Comparison of ENCODE assay signal across 8 cellular contexts in the genomic region with DNA sequence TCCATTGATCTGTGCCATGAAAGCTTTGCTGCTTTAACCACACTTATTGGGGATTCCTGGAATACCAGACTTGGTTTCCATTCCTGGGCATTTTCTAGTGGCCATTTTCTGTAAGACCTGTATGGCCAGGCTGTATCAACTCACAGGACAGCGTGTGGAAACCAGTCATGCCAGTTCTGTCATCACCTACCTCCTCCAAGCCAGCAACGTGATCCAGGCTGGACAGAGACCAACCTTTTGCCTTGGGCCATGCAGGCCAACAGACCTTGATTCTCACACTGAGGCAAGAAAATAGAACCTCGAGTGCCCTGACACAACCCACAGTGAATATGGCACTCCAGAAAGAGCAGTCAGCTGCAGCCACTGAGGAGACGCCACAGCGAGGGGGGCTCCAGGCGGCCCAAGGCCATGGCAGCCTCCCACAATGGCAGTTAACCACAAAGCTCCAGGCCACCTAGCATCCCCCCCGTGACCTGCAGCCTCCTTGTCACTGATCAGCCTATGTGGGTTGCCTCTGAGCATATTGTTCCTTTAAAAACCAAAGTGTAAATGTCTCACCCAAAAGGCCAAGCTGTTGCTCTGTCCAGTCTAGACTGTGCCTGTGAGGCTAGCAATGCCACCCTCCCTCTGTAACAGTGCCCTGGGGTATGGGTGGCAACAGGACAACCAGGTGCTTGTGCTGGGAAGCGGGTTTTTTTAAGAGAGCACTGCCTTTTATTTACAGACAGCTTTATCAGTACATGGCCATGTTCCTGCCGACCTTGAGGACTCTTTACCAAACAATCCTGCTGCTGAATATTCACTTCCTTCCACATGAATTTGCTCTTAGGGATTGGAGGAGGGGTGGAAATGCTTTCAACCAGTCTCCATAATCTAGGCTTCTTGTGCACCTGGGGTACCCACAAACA.
DNase-seq lines count a peak whose midpoint lies in the region; ATAC-seq, FAIRE-seq and TF ChIP-seq lines count a peak whose summit lies in the region.

No MANE protein-coding gene starts in this region.

- peaks cover 72% of the 10 kb centered on the region for H3K36me3 Mint-ChIP-seq in activated naive CD4-positive, alpha-beta T cell treated with anti-CD3 and anti-CD28 coated beads, Interleukin-2, amount 10 ng/mL, durations not matched to agents 7 days and 5 days
- no peaks in the 10 kb centered on the region for H3K36me3 Mint-ChIP-seq in astrocyte (ENCODE audit: low read depth, unreplicated experiment)

- FAIRE-seq in astrocyte (lab: Jason Lieb, UNC) = no peak

- no peak for TF ChIP-seq CTCF in astrocyte (IDR thresholded peaks at IDR 0.05; ENCODE audit: insufficient read depth, low read depth, low read length)
- TF ChIP-seq CTCF in vagina (IDR thresholded peaks at IDR 0.05) = no peak
- no peak for TF ChIP-seq CTCF in WERI-Rb-1 (IDR thresholded peaks at IDR 0.05; ENCODE audit: low read depth, low read length)

- H3K4me1 ChIP-seq in astrocyte (ENCODE audit: insufficient read depth, low read length) (peaks cover 52% of the 10 kb centered on the region), vagina (peaks cover 66% of the 10 kb centered on the region)

- no peak overlapping the region for H2AFZ ChIP-seq in astrocyte (ENCODE audit: low read depth, low read length)

- no peaks in the 10 kb centered on the region for H3K36me3 ChIP-seq in astrocyte (ENCODE audit: insufficient read depth, low read length)
- peaks cover 0 to 3% of the 10 kb centered on the region in 2 donors for H3K36me3 ChIP-seq in vagina
- H3K36me3 ChIP-seq in WERI-Rb-1 = no peaks in the 10 kb centered on the region

- H3K4me3 Mint-ChIP-seq in activated naive CD4-positive, alpha-beta T cell treated with anti-CD3 and anti-CD28 coated beads, Interleukin-2, amount 10 ng/mL, durations not matched to agents 7 days and 5 days = no peak overlapping the region
- H3K4me3 Mint-ChIP-seq in astrocyte (ENCODE audit: unreplicated experiment) = no peak overlapping the region

- peak overlapping the region; percentile 81 for H3K27ac Mint-ChIP-seq in activated naive CD4-positive, alpha-beta T cell treated with anti-CD3 and anti-CD28 coated beads, Interleukin-2, amount 10 ng/mL, durations not matched to agents 7 days and 5 days
- H3K27ac Mint-ChIP-seq in astrocyte (ENCODE audit: unreplicated experiment) = peak overlapping the region; percentile 93

- TF ChIP-seq POLR2A in vagina (IDR thresholded peaks at IDR 0.05) = no peak

- no peaks in the 10 kb centered on the region for H3K79me2 ChIP-seq in astrocyte (ENCODE audit: insufficient read depth, low read length)

- peak overlapping the region; percentile 70 for H3K27ac ChIP-seq in astrocyte (ENCODE audit: low read depth, low read length)
- peak overlapping the region; percentile 49 for H3K27ac ChIP-seq in vagina
- H3K27ac ChIP-seq in WERI-Rb-1 = no peak overlapping the region

- no peak overlapping the region for H3K4me3 ChIP-seq in astrocyte (ENCODE audit: insufficient read depth, low read depth, low read length)
- H3K4me3 ChIP-seq in vagina = no peak overlapping the region
- H3K4me3 ChIP-seq in WERI-Rb-1 (ENCODE audit: low read depth, low read length) = no peak overlapping the region

- intact Hi-C loops in vagina (cut with DNase I) = no loop called here

- no peak for DNase-seq in activated naive CD4-positive, alpha-beta T cell treated with anti-CD3 and anti-CD28 coated beads, Interleukin-2, amount 10 ng/mL, durations not matched to agents 7 days and 5 days
- no peak for DNase-seq in activated naive CD4-positive, alpha-beta T cell treated with Interleukin-2 at 50 U/mL for 16 hours
- no peak for DNase-seq in astrocyte (ENCODE audit: low read depth)
- DNase-seq in lung microvascular endothelial cell (ENCODE audit: low read depth in 2 of 2) = peak; percentile 46 to 74
- DNase-seq in vagina (ENCODE audit: extremely low spot score in 2 of 2) = no peak
- no peak for DNase-seq in WERI-Rb-1
- no peak for DNase-seq in DMS 273 treated with DMSO at 0.1 percent for 48 hours (lab: John Stamatoyannopoulos, UW)

- peaks cover 87% of the 10 kb centered on the region for H3K4me1 Mint-ChIP-seq in activated naive CD4-positive, alpha-beta T cell treated with anti-CD3 and anti-CD28 coated beads, Interleukin-2, amount 10 ng/mL, durations not matched to agents 7 days and 5 days
- H3K4me1 Mint-ChIP-seq in astrocyte (ENCODE audit: low read depth, unreplicated experiment) = peaks cover 58% of the 10 kb centered on the region

- no peaks in the 10 kb centered on the region for H3K27me3 Mint-ChIP-seq in activated naive CD4-positive, alpha-beta T cell treated with anti-CD3 and anti-CD28 coated beads, Interleukin-2, amount 10 ng/mL, durations not matched to agents 7 days and 5 days
- no peaks in the 10 kb centered on the region for H3K27me3 Mint-ChIP-seq in astrocyte (ENCODE audit: low read depth, unreplicated experiment)

- H3K27me3 ChIP-seq in astrocyte (ENCODE audit: insufficient read depth, low read length) (no peaks in the 10 kb centered on the region), vagina (no peaks in the 10 kb centered on the region), WERI-Rb-1 (ENCODE audit: insufficient read depth, low read depth, severe bottlenecking) (no peaks in the 10 kb centered on the region)

- H3K4me2 ChIP-seq in astrocyte (ENCODE audit: low read length) = peak overlapping the region; percentile 58

- no peaks in the 10 kb centered on the region for H4K20me1 ChIP-seq in astrocyte (ENCODE audit: insufficient read depth, low read length)

- H3K9ac ChIP-seq in astrocyte (ENCODE audit: low read length) = peak overlapping the region; percentile 46

- no peaks in the 10 kb centered on the region for H3K9me3 ChIP-seq in astrocyte (ENCODE audit: insufficient read depth, low read depth, low read length)
- H3K9me3 ChIP-seq in vagina = no peaks in the 10 kb centered on the region
- H3K9me3 ChIP-seq in WERI-Rb-1 (ENCODE audit: severe bottlenecking) = no peaks in the 10 kb centered on the region

- CTCF ChIA-PET in activated naive CD4-positive, alpha-beta T cell treated with anti-CD3 and anti-CD28 coated beads, Interleukin-2, amount 10 ng/mL, durations not matched to agents 7 days and 5 days (lab: Charles Lee) = interaction anchor here (1.2 kb wide), 1 partner anchor 139 kb away, joined by 3 read pairs; no protein-coding TSS in a partner anchor

- ATAC-seq in HG03354 (IDR thresholded peaks at IDR 0.05; ENCODE audit: poor library complexity, severe bottlenecking, unreplicated experiment) = no peak

- H3K9me3 Mint-ChIP-seq in activated naive CD4-positive, alpha-beta T cell treated with anti-CD3 and anti-CD28 coated beads, Interleukin-2, amount 10 ng/mL, durations not matched to agents 7 days and 5 days = no peaks in the 10 kb centered on the region
- no peaks in the 10 kb centered on the region for H3K9me3 Mint-ChIP-seq in astrocyte (ENCODE audit: unreplicated experiment)

Comparison
In these comparisons a context has a peak if more than half of its experiments do, and no peak if none do; other contexts are left out.
1. DNase-seq: peak in lung microvascular endothelial cell (2 of 2); none in activated naive CD4-positive, alpha-beta T cell treated with anti-CD3 and anti-CD28 coated beads, Interleukin-2, amount 10 ng/mL, durations not matched to agents 7 days and 5 days (single experiment), activated naive CD4-positive, alpha-beta T cell treated with Interleukin-2 at 50 U/mL for 16 hours (single experiment), astrocyte (single experiment), vagina (0 of 2), WERI-Rb-1 (single experiment) and DMS 273 treated with DMSO at 0.1 percent for 48 hours (single experiment).